17 cellular contexts compared by ENCODE assay signal in genomic region chr3:145854486-145854885, GRCh38.
A peak's percentile ranks its signal among the peaks of the same experiment; 100 is the strongest.
DNase-seq lines count a peak whose midpoint lies in the region; ATAC-seq and TF ChIP-seq lines count a peak whose summit lies in the region.
"Had no signal": no experiment of that assay in that cellular context is flagged by ENCODE, and none has a peak within 500 bp of the region (broad histone marks: within the 10 kb centered on the region; RNA-seq: fewer than 3 reads in every experiment).

No MANE protein-coding gene starts in this region.

- TF ChIP-seq CTCF in epithelial cell of esophagus (IDR thresholded peaks at IDR 0.05; ENCODE audit: insufficient read depth, low read depth, low read length, missing control alignments) = no peak

- peak; percentile 12 for DNase-seq in HPDE6-E6E7 (ENCODE audit: extremely low spot score)
- DNase-seq in LHCN-M2 (ENCODE audit: low read depth) = peak; percentile 64
- peak; percentile 27 for DNase-seq in epithelial cell of esophagus (ENCODE audit: low read depth)
- DNase-seq in myocyte (ENCODE audit: low read depth) = peak; percentile 29
- no peak for DNase-seq in hypothalamus (lab: John Stamatoyannopoulos, UW)
- no peak for DNase-seq in 8988T
- DNase-seq in GF-D8 (lab: John Stamatoyannopoulos, UW) = no peak
- DNase-seq: AML-193; Caco-2; Calu3; CD4-positive, alpha-beta T cell; CD8-positive, alpha-beta T cell; DMS79 treated with DMSO at 0.1 percent for 48 hours had no signal

- H3K4me3 ChIP-seq in epithelial cell of esophagus (ENCODE audit: low read length) = no peak overlapping the region
- H3K4me3 ChIP-seq: A549; BLaER1 treated with 17β-estradiol and CSF1 and Interleukin-3, amounts not matched to agents 10 nM and 100 nM; GM12878 had no signal

- no peak for ATAC-seq in HG02678 (IDR thresholded peaks at IDR 0.05; ENCODE audit: unreplicated experiment)
- ATAC-seq: A549; CD8-positive, alpha-beta T cell; GM12878 had no signal

Comparison
In these comparisons a context has a peak if more than half of its experiments do, and no peak if none do; other contexts are left out.
1. DNase-seq: peak in HPDE6-E6E7 (single experiment), LHCN-M2 (single experiment), epithelial cell of esophagus (single experiment) and myocyte (single experiment); none in hypothalamus (0 of 51), 8988T (single experiment) and GF-D8 (single experiment).